8 cellular contexts compared by ENCODE assay signal in the genomic region with DNA sequence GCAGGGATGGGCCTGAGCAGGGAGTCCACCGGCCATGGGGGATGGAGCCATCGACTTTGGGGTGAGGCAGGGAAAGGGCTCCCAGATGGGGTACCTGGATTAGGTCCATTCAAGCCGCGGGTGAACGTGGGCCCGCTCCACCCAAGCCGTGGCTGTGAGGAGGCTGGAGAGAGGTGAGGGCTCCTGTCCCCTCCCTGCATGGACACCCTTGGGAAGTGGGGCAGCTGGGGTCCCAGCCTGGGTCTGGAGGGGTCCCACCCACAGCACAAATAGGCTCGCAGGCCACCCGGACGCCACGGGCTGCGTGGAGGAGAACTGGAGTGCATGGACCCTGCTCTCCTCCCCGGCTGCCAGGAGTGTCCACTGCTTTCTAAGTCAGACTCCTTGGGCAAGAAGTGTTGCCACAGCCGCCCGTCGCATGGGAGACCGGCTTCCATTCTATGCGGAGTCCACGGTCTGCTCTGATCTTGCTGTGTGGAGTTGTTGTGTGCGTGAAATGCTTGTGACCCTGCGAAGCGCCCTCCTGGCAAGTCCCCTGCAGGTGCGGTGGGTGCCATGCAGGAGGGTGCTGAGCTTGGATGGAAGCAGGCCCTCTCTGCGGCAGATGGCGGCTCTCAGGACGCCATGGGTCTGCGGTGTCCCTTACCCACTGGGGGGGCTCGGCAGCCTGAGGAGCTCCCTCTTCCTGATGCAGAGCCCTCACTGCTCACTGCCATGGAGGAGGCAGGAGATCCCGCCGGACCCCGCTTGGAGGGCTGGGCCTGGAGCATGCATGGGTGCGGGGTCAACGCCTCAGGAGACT. TPM values are rescaled to one million over a fixed set of nuclear protein-coding genes. Genes with fewer than 3 reads are reported as not detected.
DNase-seq lines count a peak whose midpoint lies in the region; ATAC-seq and TF ChIP-seq lines count a peak whose summit lies in the region.

No MANE protein-coding gene starts in this region.

- H3K36me3 ChIP-seq in HUES64 (ENCODE audit: insufficient read depth, low read length), result peaks cover 23% of the 10 kb centered on the region
- H3K36me3 ChIP-seq in muscle layer of colon (ENCODE audit: insufficient read depth, low read length), result no peaks in the 10 kb centered on the region

- no peak for ATAC-seq in GM19452 (IDR thresholded peaks at IDR 0.05; ENCODE audit: unreplicated experiment)

- H3K27ac ChIP-seq in 22Rv1, result peak overlapping the region; percentile 98
- H3K27ac ChIP-seq in HUES64 (ENCODE audit: low read depth, low read length), result peak overlapping the region; percentile 82; the same call in 1 of the 2 replicates
- H3K27ac ChIP-seq in caudate nucleus (ENCODE audit: low read depth, low read length), result peak overlapping the region; percentile 72
- H3K27ac ChIP-seq in muscle layer of colon (ENCODE audit: low read depth, low read length), result peak overlapping the region; percentile 97

- H3K27me3 ChIP-seq in HUES64 (ENCODE audit: insufficient read depth, low read length), result no peaks in the 10 kb centered on the region
- H3K27me3 ChIP-seq in muscle layer of colon (ENCODE audit: control insufficient read depth in 1 of 2, insufficient read depth in 2 of 2, low read length in 2 of 2), result no peaks in the 10 kb centered on the region

- H3K4me3 ChIP-seq in HUES64 (ENCODE audit: low read length) (peak overlapping the region; percentile 83), muscle layer of colon (ENCODE audit: low read depth in 1 of 2, low read length in 2 of 2) (peak overlapping the region; percentile 57 to 94)

- peaks cover 14% of the 10 kb centered on the region for H3K4me1 ChIP-seq in HUES64 (ENCODE audit: insufficient read depth, low read length)
- peaks cover 42% of the 10 kb centered on the region for H3K4me1 ChIP-seq in muscle layer of colon (ENCODE audit: insufficient read depth, low read length)

- WGBS in HUES64, result 85% methylated on average over 33 of the region's 33 CpGs

- no peak for TF ChIP-seq CTCF in 22Rv1 (IDR thresholded peaks at IDR 0.05)

- H3K9me3 ChIP-seq in HUES64 (ENCODE audit: insufficient read depth, low read depth, low read length) (no peaks in the 10 kb centered on the region), muscle layer of colon (ENCODE audit: low read length) (no peaks in the 10 kb centered on the region)

- DNase-seq in caudate nucleus (lab: John Stamatoyannopoulos, UW) (no peak), superior temporal gyrus (ENCODE audit: extremely low spot score) (no peak), SHP77 (lab: John Stamatoyannopoulos, UW) (no peak), NCI-H187 (lab: John Stamatoyannopoulos, UW) (no peak)

- H3K9ac ChIP-seq in HUES64 (ENCODE audit: low read depth, low read length), result peak overlapping the region; percentile 89
- H3K9ac ChIP-seq in muscle layer of colon (ENCODE audit: low read length), result peak overlapping the region; percentile 10

RNA-seq across cellular contexts. Expression of gene DAZAP1, which starts 2.0 kb away (rescaled TPM):
- 139 TPM for polyA plus RNA-seq in HUES64 (2013, experiment 1 of 2)
- 144 TPM for polyA plus RNA-seq in HUES64 (2013, experiment 2 of 2)

RNA-seq across cellular contexts. Expression of gene GAMT, which starts 8.1 kb away (rescaled TPM):
- 12.3 TPM for polyA plus RNA-seq in HUES64 (2013, experiment 1 of 2)
- 18.2 TPM for polyA plus RNA-seq in HUES64 (2013, experiment 2 of 2)

RNA-seq across cellular contexts. Expression of gene NDUFS7, which starts 25.7 kb away (rescaled TPM):
- polyA plus RNA-seq in HUES64 (2013, experiment 1 of 2), result 63.8 TPM
- polyA plus RNA-seq in HUES64 (2013, experiment 2 of 2), result 73.9 TPM

RNA-seq across cellular contexts. Expression of gene RPS15, which starts 28.8 kb away (rescaled TPM):
- polyA plus RNA-seq in HUES64 (2013, experiment 1 of 2), result 1,974 TPM
- 1,812 TPM for polyA plus RNA-seq in HUES64 (2013, experiment 2 of 2)

RNA-seq across cellular contexts. Expression of gene APC2, which starts 40.5 kb away (rescaled TPM):
- 1.5 TPM for polyA plus RNA-seq in HUES64 (2013, experiment 1 of 2)
- polyA plus RNA-seq in HUES64 (2013, experiment 2 of 2), result 1.8 TPM
